Comparison of ENCODE assay signal across 11 cellular contexts in genomic region chr2:7725132-7725849, GRCh38.
DNase-seq lines count a peak whose midpoint lies in the region; ATAC-seq and TF ChIP-seq lines count a peak whose summit lies in the region.
"Had no signal": no experiment of that assay in that cellular context is flagged by ENCODE, and none has a peak within 500 bp of the region (broad histone marks: within the 10 kb centered on the region; RNA-seq: fewer than 3 reads in every experiment).

No MANE protein-coding gene starts in this region.

- no peak overlapping the region for H3K27ac ChIP-seq in parathyroid adenoma
- H3K27ac ChIP-seq: thoracic aorta had no signal

- no peak overlapping the region for H3K27ac Mint-ChIP-seq in chondrocyte (ENCODE audit: unreplicated experiment)
- H3K27ac Mint-ChIP-seq: IgD-negative memory B cell had no signal

- H3K4me1 ChIP-seq in parathyroid adenoma: no peaks in the 10 kb centered on the region

- H3K36me3 Mint-ChIP-seq in chondrocyte (ENCODE audit: low read depth): no peaks in the 10 kb centered on the region

- no peaks in the 10 kb centered on the region for H3K9me3 Mint-ChIP-seq in chondrocyte (ENCODE audit: low read depth)
- H3K9me3 Mint-ChIP-seq: IgD-negative memory B cell had no signal

- H3K4me3 Mint-ChIP-seq in chondrocyte (ENCODE audit: unreplicated experiment): no peak overlapping the region

- H3K27me3 ChIP-seq in parathyroid adenoma (ENCODE audit: control insufficient read depth, insufficient read depth, low read length): no peaks in the 10 kb centered on the region

- H3K9me3 ChIP-seq in parathyroid adenoma (ENCODE audit: control insufficient read depth, low read length): no peaks in the 10 kb centered on the region
- H3K9me3 ChIP-seq: thoracic aorta had no signal

- H3K4me3 ChIP-seq in parathyroid adenoma (ENCODE audit: low read depth, low read length): no peak overlapping the region
- H3K4me3 ChIP-seq: thoracic aorta had no signal

- H3K4me1 Mint-ChIP-seq in chondrocyte (ENCODE audit: low read depth): peaks cover 11% of the 10 kb centered on the region
- H3K4me1 Mint-ChIP-seq: IgD-negative memory B cell had no signal

- H3K4me2 ChIP-seq in parathyroid adenoma (ENCODE audit: low read length): no peak overlapping the region

- TF ChIP-seq CTCF in chondrocyte (IDR thresholded peaks at IDR 0.05) (peak; percentile 56), parathyroid adenoma (IDR thresholded peaks at IDR 0.05) (no peak)

- ATAC-seq in GM18858 (IDR thresholded peaks at IDR 0.05; ENCODE audit: unreplicated experiment) (no peak), HG03025 (IDR thresholded peaks at IDR 0.05; ENCODE audit: low FRiP score, unreplicated experiment) (no peak)

- no peak overlapping the region for H3K9ac ChIP-seq in parathyroid adenoma

- DNase-seq in NCI-H1694 treated with DMSO at 0.1 percent for 48 hours (lab: John Stamatoyannopoulos, UW) (peak; percentile 45), NCI-H1694 (lab: John Stamatoyannopoulos, UW) (no peak), NCI-H146 treated with DMSO at 0.1 percent for 48 hours (lab: John Stamatoyannopoulos, UW; ENCODE audit: unreplicated experiment) (peak; percentile 12), chondrocyte (ENCODE audit: low spot score) (no peak), SHP77 treated with DMSO at 0.1 percent for 48 hours (lab: John Stamatoyannopoulos, UW) (no peak)
- DNase-seq: posterior cingulate gyrus had no signal

- no peaks in the 10 kb centered on the region for H3K36me3 ChIP-seq in parathyroid adenoma (ENCODE audit: control insufficient read depth, insufficient read depth, low read length)
- H3K36me3 ChIP-seq: thoracic aorta had no signal

- no peaks in the 10 kb centered on the region for H3K27me3 Mint-ChIP-seq in chondrocyte (ENCODE audit: low read depth)

- peak overlapping the region; percentile 54 for H2AFZ ChIP-seq in parathyroid adenoma

- no peaks in the 10 kb centered on the region for H3K79me2 ChIP-seq in parathyroid adenoma

Comparison
In these comparisons a context has a peak if more than half of its experiments do, and no peak if none do; other contexts are left out.
1. DNase-seq: peak in NCI-H1694 treated with DMSO at 0.1 percent for 48 hours (single experiment) and NCI-H146 treated with DMSO at 0.1 percent for 48 hours (single experiment); none in NCI-H1694 (single experiment), chondrocyte (single experiment) and SHP77 treated with DMSO at 0.1 percent for 48 hours (single experiment).